25 cellular contexts compared by ENCODE assay signal in genomic region chr2:223270538-223270937, GRCh38.
"Had no signal": no experiment of that assay in that cellular context is flagged by ENCODE, and none has a peak within 500 bp of the region (broad histone marks: within the 10 kb centered on the region; RNA-seq: fewer than 3 reads in every experiment).

No MANE protein-coding gene starts in this region.

- DNase-seq: activated CD4-positive, alpha-beta T cell treated with anti-CD3 and anti-CD28 coated beads, Interleukin-2, amount 10 ng/mL, durations not matched to agents 24 days and 14 days; activated CD4-positive, alpha-beta T cell treated with anti-CD3 and anti-CD28 coated beads, Interleukin-2, amount 50 U/mL, for 4 hours; activated CD8-positive, alpha-beta T cell treated with anti-CD3 and anti-CD28 coated beads for 36 hours; activated gamma-delta T cell; activated naive CD4-positive, alpha-beta T cell treated with Interleukin-2 at 50 U/mL for 16 hours; activated T-cell treated with anti-CD3 and anti-CD28 coated beads, Interleukin-2, amount 50 U/mL, for 24 hours; adrenal gland; body of pancreas; Karpas-422; KBM-7; NCI-H1105; NCI-H1436 treated with DMSO at 0.1 percent for 48 hours; NCI-H1694 treated with DMSO at 0.1 percent for 48 hours; NCI-H2029; NCI-H2171 treated with DMSO at 0.1 percent for 48 hours; NCI-H345; NCI-H524 treated with DMSO at 0.1 percent for 48 hours; NK-92 treated with Interleukin-12 subunit alpha and Interleukin-12 subunit beta, amount 100 ng/mL, for 24 hours; Right ventricle myocardium superior; SW 1271; T-helper 1 cell; T-helper 2 cell; T-helper 9 cell had no signal

- H3K9me3 ChIP-seq: adrenal gland, body of pancreas, breast epithelium had no signal

- H3K27me3 ChIP-seq: adrenal gland, body of pancreas, breast epithelium had no signal

- H3K27ac ChIP-seq: adrenal gland, body of pancreas, breast epithelium, VCaP had no signal

- H3K4me1 ChIP-seq: adrenal gland, body of pancreas, breast epithelium had no signal

- H3K4me3 ChIP-seq: adrenal gland, body of pancreas, breast epithelium had no signal

- H3K36me3 ChIP-seq: adrenal gland, breast epithelium had no signal
